ENCODE assay signal across 17 cellular contexts in genomic region chr18:63213936-63214671, GRCh38.
DNase-seq lines count a peak whose midpoint lies in the region; ATAC-seq, FAIRE-seq and TF ChIP-seq lines count a peak whose summit lies in the region.
"Had no signal": no experiment of that assay in that cellular context is flagged by ENCODE, and none has a peak within 500 bp of the region (broad histone marks: within the 10 kb centered on the region; RNA-seq: fewer than 3 reads in every experiment).

No MANE protein-coding gene starts in this region.

- H3K27ac ChIP-seq in A673 (ENCODE audit: low read depth, low read length, poor library complexity, severe bottlenecking), result peak overlapping the region; percentile 55
- H3K27ac ChIP-seq in H1 (ENCODE audit: low read depth, low read length), result no peak overlapping the region
- H3K27ac ChIP-seq: adrenal gland, psoas muscle, upper lobe of left lung had no signal

- BruUV-seq in A673 (replicated peaks; lab: Mats Ljungman, UMichigan), result no TSS peak

- intact Hi-C loops in A673 (cut with micrococcal nuclease; ENCODE audit: unreplicated experiment), result no loop called here

- no peak overlapping the region for H3K4me2 ChIP-seq in H1 (ENCODE audit: insufficient read depth in 1 of 2, low read depth in 2 of 2, low read length in 2 of 2)

- H3K4me3 Mint-ChIP-seq in activated CD4-positive, alpha-beta memory T cell treated with anti-CD3 and anti-CD28 coated beads, Interleukin-2, amount 10 ng/mL, durations not matched to agents 7 days and 5 days, result peak overlapping the region; percentile 1

- no peaks in the 10 kb centered on the region for H3K27me3 Mint-ChIP-seq in activated CD4-positive, alpha-beta memory T cell treated with anti-CD3 and anti-CD28 coated beads, Interleukin-2, amount 10 ng/mL, durations not matched to agents 7 days and 5 days

- no peaks in the 10 kb centered on the region for H4K20me1 ChIP-seq in H1 (replicated peaks in 1 of 2; ENCODE audit: control insufficient read depth in 1 of 2, insufficient read depth in 2 of 2, low read length in 2 of 2)

- peak overlapping the region; percentile 54; the same call in 1 of the 2 replicates for H2BK12ac ChIP-seq in H1 (ENCODE audit: low read depth, low read length)

- WGBS in H1 (ENCODE audit: extremely low coverage in 1 of 2, insufficient coverage in 1 of 2, insufficient read length in 1 of 2, insufficient replicate concordance in 2 of 2, low coverage in 1 of 2, low lambda C conversion rate in 2 of 2, missing lambda C conversion rate in 1 of 2), 2 experiments, result 94% methylated on average over 8 of the region's 8 CpGs; no CpG with 5 or more reads in 1 of the 2 experiments

- no peak for ATAC-seq in HG02571 (IDR thresholded peaks at IDR 0.05; ENCODE audit: unreplicated experiment)
- ATAC-seq: Panc1 had no signal

- POLR2A ChIA-PET in A673 (lab: Charles Lee; ENCODE audit: low non-redundant PET) (interaction anchor here (0.7 kb wide), 2 partner anchors 12 to 27 kb away, joined by 3 to 5 read pairs; no protein-coding TSS in a partner anchor), H1 (lab: Charles Lee; ENCODE audit: partially characterized antibody) (no interaction called here)
- POLR2A ChIA-PET in activated CD4-positive, alpha-beta memory T cell treated with anti-CD3 and anti-CD28 coated beads, Interleukin-2, amount 10 ng/mL, durations not matched to agents 7 days and 5 days (lab: Charles Lee), result interaction anchor here (0.8 to 2.3 kb wide), 14 partner anchors 10 to 103 kb away, joined by 3 to 25 read pairs (median 10); no protein-coding TSS in a partner anchor

- peaks cover 5% of the 10 kb centered on the region for H3K9me3 Mint-ChIP-seq in activated CD4-positive, alpha-beta memory T cell treated with anti-CD3 and anti-CD28 coated beads, Interleukin-2, amount 10 ng/mL, durations not matched to agents 7 days and 5 days

- no peak overlapping the region for H3K14ac ChIP-seq in H1 (ENCODE audit: insufficient read length)

- H3K79me1 ChIP-seq in H1 (ENCODE audit: low read depth, low read length), result no peaks in the 10 kb centered on the region

- H3K9me3 ChIP-seq in A673 (ENCODE audit: low read depth, low read length, poor library complexity, severe bottlenecking) (no peaks in the 10 kb centered on the region), H1 (ENCODE audit: insufficient read depth in 2 of 2, low read depth in 1 of 2, low read length in 1 of 2) (no peaks in the 10 kb centered on the region)
- H3K9me3 ChIP-seq: adrenal gland, psoas muscle, upper lobe of left lung had no signal

- FAIRE-seq in GM12891 (lab: Jason Lieb, UNC) (peak; percentile 23), H1 (lab: Jason Lieb, UNC) (no peak)
- FAIRE-seq: colon had no signal

- H2AK5ac ChIP-seq in H1 (ENCODE audit: low read depth, low read length), result no peak overlapping the region

- DNase-seq in A673 (ENCODE audit: low spot score), result no peak
- no peak for DNase-seq in GM12891 (ENCODE audit: insufficient read length, low spot score)
- no peak for DNase-seq in activated CD4-positive, alpha-beta memory T cell treated with anti-CD3 and anti-CD28 coated beads, Interleukin-2, amount 10 ng/mL, durations not matched to agents 7 days and 5 days
- no peak for DNase-seq in H1 (ENCODE audit: low read depth in 1 of 2, low spot score in 2 of 2)
- no peak for DNase-seq in stimulated activated CD4-positive, alpha-beta T cell treated with anti-CD3 and anti-CD28 coated beads, Interleukin-1b, Interleukin-23, amount 100 ng/mL, for 48 hours
- DNase-seq in Ammon's horn (ENCODE audit: low spot score), result no peak
- no peak for DNase-seq in NCI-H748 treated with DMSO at 0.1 percent for 48 hours (lab: John Stamatoyannopoulos, UW)
- DNase-seq: adrenal gland, head of caudate nucleus, KG1, NCI-H146, NCI-H510A treated with DMSO at 0.1 percent for 48 hours, psoas muscle, upper lobe of left lung had no signal

- peaks cover 68% of the 10 kb centered on the region for H3K36me3 Mint-ChIP-seq in activated CD4-positive, alpha-beta memory T cell treated with anti-CD3 and anti-CD28 coated beads, Interleukin-2, amount 10 ng/mL, durations not matched to agents 7 days and 5 days (ENCODE audit: low read depth)

- H2AFZ ChIP-seq in H1 (ENCODE audit: low read length), result no peak overlapping the region

- peaks cover 4% of the 10 kb centered on the region; the same call in 1 of the 2 replicates for H3K23me2 ChIP-seq in H1 (ENCODE audit: low read depth, low read length)

- H2BK15ac ChIP-seq in H1 (ENCODE audit: low read length), result no peak overlapping the region; the same call in 1 of the 2 replicates

- TF ChIP-seq POLR2A in GM12891 (IDR thresholded peaks at IDR 0.05; ENCODE audit: low read depth, low read length), result no peak
- no peak for TF ChIP-seq POLR2A in H1 (IDR thresholded peaks at IDR 0.05; ENCODE audit: control extremely low read depth in 1 of 2, low read depth in 2 of 2, low read length in 2 of 2)

- no peak overlapping the region for H4K91ac ChIP-seq in H1 (replicated peaks; ENCODE audit: insufficient read length, low read length)

- no peak for TF ChIP-seq RAD21 in H1 (IDR thresholded peaks at IDR 0.05 in 1 of 2, conservative IDR thresholded peaks at IDR 0.05 in 1 of 2; ENCODE audit: low read depth in 2 of 2, low read length in 2 of 2)

- H3K27me3 ChIP-seq in A673 (replicated peaks; ENCODE audit: insufficient read depth, low read depth, low read length, poor library complexity), result no peaks in the 10 kb centered on the region
- no peaks in the 10 kb centered on the region for H3K27me3 ChIP-seq in H1 (replicated peaks in 1 of 4; ENCODE audit: control insufficient read depth in 3 of 4, extremely low read depth in 1 of 4, insufficient read depth in 3 of 4, low read length in 3 of 4)
- H3K27me3 ChIP-seq: adrenal gland, upper lobe of left lung had no signal

- H4K8ac ChIP-seq in H1 (ENCODE audit: extremely low read depth, insufficient read depth, low read length), result no peak overlapping the region

- peak overlapping the region; percentile 94 for H3K27ac Mint-ChIP-seq in activated CD4-positive, alpha-beta memory T cell treated with anti-CD3 and anti-CD28 coated beads, Interleukin-2, amount 10 ng/mL, durations not matched to agents 7 days and 5 days

- CTCF ChIA-PET in A673 (lab: Charles Lee) (no interaction called here), H1 (lab: Charles Lee; ENCODE audit: partially characterized antibody) (interaction anchor here (1.2 kb wide), 1 partner anchor 17 kb away, joined by 3 read pairs; no protein-coding TSS in a partner anchor)
- CTCF ChIA-PET in activated CD4-positive, alpha-beta memory T cell treated with anti-CD3 and anti-CD28 coated beads, Interleukin-2, amount 10 ng/mL, durations not matched to agents 7 days and 5 days (lab: Charles Lee), result interaction anchor here (1.0 to 2.4 kb wide), 5 partner anchors 8 to 104 kb away, joined by 4 to 16 read pairs (median 5); no protein-coding TSS in a partner anchor

- TF ChIP-seq CTCF in A673 (conservative IDR thresholded peaks at IDR 0.05; ENCODE audit: low read depth, low read length) (no peak), H1 (IDR thresholded peaks at IDR 0.05; ENCODE audit: control extremely low read depth in 1 of 3, insufficient read depth in 1 of 3, low read depth in 1 of 3, low read length in 3 of 3) (no peak)

- H2BK120ac ChIP-seq in H1 (replicated peaks; ENCODE audit: low read depth, low read length), result no peak overlapping the region

- no peak overlapping the region for H3K56ac ChIP-seq in H1 (replicated peaks; ENCODE audit: insufficient read length, low read depth, low read length)

- peaks cover 94% of the 10 kb centered on the region for H3K4me1 Mint-ChIP-seq in activated CD4-positive, alpha-beta memory T cell treated with anti-CD3 and anti-CD28 coated beads, Interleukin-2, amount 10 ng/mL, durations not matched to agents 7 days and 5 days

- 0 out of 2 replicates have a peak overlapping the region, but pooled peaks have one; percentile 37 for H2BK20ac ChIP-seq in H1 (ENCODE audit: low read length)

- H3K4me3 ChIP-seq in A673 (ENCODE audit: low read depth, low read length, poor library complexity, severe bottlenecking) (no peak overlapping the region), H1 (ENCODE audit: extremely low read depth in 1 of 4, insufficient read depth in 2 of 4, low read depth in 3 of 4, low read length in 4 of 4) (no peak overlapping the region)
- H3K4me3 ChIP-seq: adrenal gland, psoas muscle, upper lobe of left lung had no signal

- H3K23ac ChIP-seq in H1 (ENCODE audit: insufficient read length), result no peak overlapping the region

- no peak overlapping the region for H2BK5ac ChIP-seq in H1 (ENCODE audit: low read depth, low read length)

- H3K9ac ChIP-seq in H1 (replicated peaks in 1 of 4; ENCODE audit: extremely low read depth in 1 of 4, low read depth in 3 of 4, low read length in 3 of 4), result no peak overlapping the region

- no peak overlapping the region for H3K18ac ChIP-seq in H1 (ENCODE audit: extremely low read depth, low read length)

- no peak overlapping the region for H3K4ac ChIP-seq in H1 (replicated peaks; ENCODE audit: insufficient read length, low read depth, low read length)

- H3K79me2 ChIP-seq in H1 (ENCODE audit: control insufficient read depth in 1 of 2, insufficient read depth in 2 of 2, low read length in 2 of 2), result no peaks in the 10 kb centered on the region

- H3K36me3 ChIP-seq in A673 (ENCODE audit: insufficient read depth, low read length, poor library complexity, severe bottlenecking) (no peaks in the 10 kb centered on the region), H1 (ENCODE audit: control insufficient read depth in 2 of 4, insufficient read depth in 4 of 4, low read length in 3 of 4) (no peaks in the 10 kb centered on the region)
- H3K36me3 ChIP-seq: adrenal gland, upper lobe of left lung had no signal

- H4K5ac ChIP-seq in H1 (ENCODE audit: insufficient read length, low read depth, low read length), result no peak overlapping the region

- H3K4me1 ChIP-seq in A673 (ENCODE audit: insufficient read depth, low read length, poor library complexity, severe bottlenecking) (peaks cover 8% of the 10 kb centered on the region), H1 (replicated peaks in 1 of 4; ENCODE audit: control insufficient read depth in 3 of 4, insufficient read depth in 4 of 4, low read length in 3 of 4) (no peaks in the 10 kb centered on the region)
- H3K4me1 ChIP-seq: adrenal gland, upper lobe of left lung had no signal

- no peak for TF ChIP-seq EP300 in H1 (IDR thresholded peaks at IDR 0.05; ENCODE audit: borderline replicate concordance in 1 of 2, low read depth in 2 of 2, low read length in 2 of 2)

TF ChIP-seq in GM12891, 5 proteins besides CTCF, POLR2A, EP300 and RAD21 (continues in another document):
- TF ChIP-seq POLR2AphosphoS5 (IDR thresholded peaks at IDR 0.05; ENCODE audit: low read depth, low read length) (no peak), PAX5 (IDR thresholded peaks at IDR 0.05; ENCODE audit: insufficient read depth, low read length, severe bottlenecking) (no peak), TAF1 (IDR thresholded peaks at IDR 0.05; ENCODE audit: low read depth, low read length) (no peak), SPI1 (IDR thresholded peaks at IDR 0.05; ENCODE audit: low read depth, low read length) (no peak)

TF ChIP-seq in H1, 55 proteins besides CTCF, POLR2A, EP300 and RAD21 (continues in another document):
- TF ChIP-seq CEBPB (IDR thresholded peaks at IDR 0.05; ENCODE audit: low read depth, low read length) (no peak), RFX5 (IDR thresholded peaks at IDR 0.05; ENCODE audit: borderline replicate concordance, low read depth, low read length) (no peak), SP4 (IDR thresholded peaks at IDR 0.05; ENCODE audit: low read length) (no peak), EGR1 (IDR thresholded peaks at IDR 0.05; ENCODE audit: borderline replicate concordance, low read depth, low read length) (no peak)
